ENCODE assay signal across 8 cellular contexts in genomic region chr3:189148090-189148507, GRCh38. TPM values are rescaled to one million over a fixed set of nuclear protein-coding genes. Genes with fewer than 3 reads are reported as not detected.
A peak's percentile ranks its signal among the peaks of the same experiment; 100 is the strongest.
DNase-seq lines count a peak whose midpoint lies in the region; FAIRE-seq and TF ChIP-seq lines count a peak whose summit lies in the region.

No MANE protein-coding gene starts in this region.

- no peak overlapping the region for H2BK15ac ChIP-seq in H9 (ENCODE audit: low read depth, low read length)

- H2BK120ac ChIP-seq in H9 (ENCODE audit: low read depth, low read length, poor library complexity, severe bottlenecking): no peak overlapping the region

- no peak overlapping the region for H3T11ph ChIP-seq in H9 (ENCODE audit: low read length)

- no peak overlapping the region for H2BK20ac ChIP-seq in H9 (ENCODE audit: low read depth, low read length, poor library complexity, severe bottlenecking)

- H3K27me3 ChIP-seq in H9 (ENCODE audit: insufficient read depth, low read length) (no peaks in the 10 kb centered on the region), ascending aorta (no peaks in the 10 kb centered on the region), sigmoid colon (no peaks in the 10 kb centered on the region)

- H3K56ac ChIP-seq in H9 (ENCODE audit: insufficient read length, low read depth, low read length): no peak overlapping the region

- no peak overlapping the region for H3K18ac ChIP-seq in H9 (ENCODE audit: insufficient read length, low read depth, low read length)

- H3K14ac ChIP-seq in H9 (ENCODE audit: insufficient read depth, low read length): no peak overlapping the region

- no peak overlapping the region for H2BK5ac ChIP-seq in H9 (ENCODE audit: insufficient read length, low read length)

- no peak overlapping the region for H2BK12ac ChIP-seq in H9 (ENCODE audit: insufficient read length, low read depth, low read length)

- no peak overlapping the region for H3K9ac ChIP-seq in H9 (ENCODE audit: extremely low read depth, insufficient read length, low read length)

- no peak overlapping the region for H3K4me3 Mint-ChIP-seq in H9

- no peak overlapping the region for H3K4ac ChIP-seq in H9 (ENCODE audit: low read depth, low read length)

- no peak overlapping the region for H3K4me3 ChIP-seq in ascending aorta
- H3K4me3 ChIP-seq in sigmoid colon: no peak overlapping the region

- H4K91ac ChIP-seq in H9 (ENCODE audit: insufficient read length, low read depth, low read length): no peak overlapping the region

- H3K27ac ChIP-seq in H9 (ENCODE audit: insufficient read length, low read depth, low read length): no peak overlapping the region
- H3K27ac ChIP-seq in ascending aorta: no peak overlapping the region
- no peak overlapping the region for H3K27ac ChIP-seq in sigmoid colon

- H3K23me2 ChIP-seq in H9 (ENCODE audit: insufficient read length, low read depth, low read length, poor library complexity, severe bottlenecking): no peaks in the 10 kb centered on the region

- peak; percentile 59 for FAIRE-seq in G401.6 (lab: Jason Lieb, UNC)

- TF ChIP-seq EP300 in sigmoid colon (IDR thresholded peaks at IDR 0.05): no peak

- no peaks in the 10 kb centered on the region for H3K79me2 ChIP-seq in H9 (ENCODE audit: insufficient read depth, low read length)

- no peaks in the 10 kb centered on the region for H3K27me3 Mint-ChIP-seq in H9 (ENCODE audit: low read depth)

- no peak overlapping the region for H4K5ac ChIP-seq in H9 (ENCODE audit: insufficient read length, low read depth, low read length)

- peaks cover 6 to 12% of the 10 kb centered on the region in 2 experiments for H3K4me1 Mint-ChIP-seq in H9

- intact Hi-C loops in ascending aorta (cut with DNase I): loop anchor here (1.0 to 5.0 kb wide), 2 partner anchors 191 to 1409 kb away; no protein-coding TSS in a partner anchor
- intact Hi-C loops in sigmoid colon (cut with DNase I): loop anchor here (2.0 to 5.0 kb wide), 3 partner anchors 176 to 1409 kb away; no protein-coding TSS in a partner anchor

- H3K79me1 ChIP-seq in H9 (ENCODE audit: insufficient read depth, low read depth, low read length, poor library complexity, severe bottlenecking): no peaks in the 10 kb centered on the region

- H3K4me1 ChIP-seq in H9 (ENCODE audit: insufficient read depth, low read length): no peaks in the 10 kb centered on the region; the same call in 1 of the 2 replicates
- H3K4me1 ChIP-seq in ascending aorta: no peaks in the 10 kb centered on the region
- peaks cover 0 to 10% (median 4%) of the 10 kb centered on the region in 4 donors for H3K4me1 ChIP-seq in sigmoid colon

- no peak overlapping the region for H3K23ac ChIP-seq in H9 (ENCODE audit: insufficient read length, low read depth, low read length)

- no peaks in the 10 kb centered on the region for H4K20me1 ChIP-seq in H9 (ENCODE audit: control insufficient read depth, insufficient read depth, insufficient read length)

- H3K27ac Mint-ChIP-seq in H9: peak overlapping the region in 1 of 3 experiments; percentile 28; a peak in 2 of 7 replicates

- peaks cover 7 to 13% of the 10 kb centered on the region in 2 experiments; a peak in 3 of 5 replicates for H3K9me3 Mint-ChIP-seq in H9

- H4K8ac ChIP-seq in H9 (replicated peaks; ENCODE audit: insufficient read length, low read depth, low read length): no peak overlapping the region

- TF ChIP-seq POLR2A in sigmoid colon (IDR thresholded peaks at IDR 0.05): no peak

- DNase-seq in H9 (peak; percentile 65), NAMALWA (ENCODE audit: low spot score) (peak; percentile 79), T-helper 2 cell (peak; percentile 20 to 72 (median 47)), ascending aorta (ENCODE audit: low spot score in 2 of 2) (peak in 1 of 2 donors; percentile 76), hepatic stellate cell (ENCODE audit: low spot score) (peak; percentile 35), sigmoid colon (peak; percentile 82), NCI-H2029 treated with DMSO at 0.1 percent for 48 hours (lab: John Stamatoyannopoulos, UW) (no peak)

- H2AFZ ChIP-seq in H9 (ENCODE audit: low read length): peak overlapping the region; percentile 58

- H3K36me3 ChIP-seq in ascending aorta (no peaks in the 10 kb centered on the region), sigmoid colon (no peaks in the 10 kb centered on the region)

- H3K36me3 Mint-ChIP-seq in H9 (ENCODE audit: insufficient read depth in 1 of 3, low read depth in 3 of 3): peaks cover 2 to 14% (median 10%) of the 10 kb centered on the region in 3 experiments

- H2AK5ac ChIP-seq in H9 (ENCODE audit: insufficient read length, low read length): no peak overlapping the region

- peak; percentile 80 for TF ChIP-seq CTCF in H9 (conservative IDR thresholded peaks at IDR 0.05)
- TF ChIP-seq CTCF in ascending aorta (IDR thresholded peaks at IDR 0.05): peak; percentile 68 to 73 (median 69)
- peak; percentile 32 to 79 (median 76) for TF ChIP-seq CTCF in sigmoid colon (IDR thresholded peaks at IDR 0.05)

- H3K9me3 ChIP-seq in H9 (ENCODE audit: control insufficient read depth, low read depth, low read length): no peaks in the 10 kb centered on the region
- H3K9me3 ChIP-seq in ascending aorta: no peaks in the 10 kb centered on the region
- no peaks in the 10 kb centered on the region for H3K9me3 ChIP-seq in sigmoid colon

- H3K4me2 ChIP-seq in H9 (ENCODE audit: insufficient read depth, insufficient read length, low read length): no peak overlapping the region

- WGBS in H9 (ENCODE audit: extremely low coverage, insufficient read length, low lambda C conversion rate): no CpG with 5 or more reads among the region's 6 CpGs
- WGBS in sigmoid colon, 2 donors: 28 to 34% methylated on average over 6 of the region's 6 CpGs

RNA-seq across cellular contexts. Expression of gene TPRG1, which starts 23.7 kb away (rescaled TPM):
- total RNA-seq in H9 (2021): 0.20 and 0.66 TPM in 2 replicates
- 6.4 TPM for total RNA-seq in ascending aorta
- 1 to 10 TPM in 3 of 4 donors, under 1 TPM in 1; 0.27 to 9.1 (median 4.6) TPM for total RNA-seq in sigmoid colon
- polyA plus RNA-seq in sigmoid colon: 1 to 10 TPM in 2 of 3 donors, under 1 TPM in 1; 0.23 to 3.6 (median 1.1) TPM
